In genomic region chr3:28039234-28039633, GRCh38 we compare ENCODE assay signal across 22 cellular contexts.
DNase-seq lines count a peak whose midpoint lies in the region; ATAC-seq and TF ChIP-seq lines count a peak whose summit lies in the region.
"Had no signal": no experiment of that assay in that cellular context is flagged by ENCODE, and none has a peak within 500 bp of the region (broad histone marks: within the 10 kb centered on the region; RNA-seq: fewer than 3 reads in every experiment).

No MANE protein-coding gene starts in this region.

- no peak overlapping the region for H3K4me3 Mint-ChIP-seq in activated CD4-positive, alpha-beta T cell treated with anti-CD3 and anti-CD28 coated beads, Interleukin-2, amount 10 ng/mL, durations not matched to agents 24 days and 14 days
- H3K4me3 Mint-ChIP-seq: T-helper 2 cell treated with Interferon-gamma antibody and Interleukin-4, amounts not matched to agents 5 μg/mL and 100 μg/mL, for 36 hours had no signal

- no peak for DNase-seq in activated CD4-positive, alpha-beta T cell treated with anti-CD3 and anti-CD28 coated beads, Interleukin-2, amount 10 ng/mL, durations not matched to agents 24 days and 14 days
- no peak for DNase-seq in foreskin keratinocyte
- DNase-seq: C1 segment of cervical spinal cord, DND-41, GDM1, GOT3, IMR-90, Karpas-422, MM.1S, NCI-H1105, NCI-H1694, NCI-H2107, NCI-H2227 treated with DMSO at 0.1 percent for 48 hours, NCI-H524, PC-9, SW 1271 had no signal

- H3K4me1 ChIP-seq in foreskin keratinocyte: no peaks in the 10 kb centered on the region

- H3K27me3 Mint-ChIP-seq in activated CD4-positive, alpha-beta T cell treated with anti-CD3 and anti-CD28 coated beads, Interleukin-2, amount 10 ng/mL, durations not matched to agents 24 days and 14 days: no peaks in the 10 kb centered on the region

- no peaks in the 10 kb centered on the region for H3K36me3 Mint-ChIP-seq in activated CD4-positive, alpha-beta T cell treated with anti-CD3 and anti-CD28 coated beads, Interleukin-2, amount 10 ng/mL, durations not matched to agents 24 days and 14 days (ENCODE audit: low read depth)

- ATAC-seq in GM18520 (IDR thresholded peaks at IDR 0.05; ENCODE audit: unreplicated experiment): peak; percentile 54
- peak; percentile 34 for ATAC-seq in GM19043 (IDR thresholded peaks at IDR 0.05; ENCODE audit: low read depth, unreplicated experiment)
- ATAC-seq in HG03097 (IDR thresholded peaks at IDR 0.05; ENCODE audit: low FRiP score, unreplicated experiment): peak; percentile 51
- peak; percentile 69 for ATAC-seq in HG03571 (IDR thresholded peaks at IDR 0.05; ENCODE audit: unreplicated experiment)
- ATAC-seq in GM19035 (IDR thresholded peaks at IDR 0.05; ENCODE audit: unreplicated experiment): no peak
- ATAC-seq in foreskin keratinocyte: no peak

- intact Hi-C loops in activated CD4-positive, alpha-beta T cell treated with anti-CD3 and anti-CD28 coated beads, Interleukin-2, amount 10 ng/mL, durations not matched to agents 24 days and 14 days (cut with micrococcal nuclease): no loop called here

- no peak for TF ChIP-seq CTCF in foreskin keratinocyte (conservative IDR thresholded peaks at IDR 0.05)

- peaks cover 4% of the 10 kb centered on the region for H3K4me1 Mint-ChIP-seq in activated CD4-positive, alpha-beta T cell treated with anti-CD3 and anti-CD28 coated beads, Interleukin-2, amount 10 ng/mL, durations not matched to agents 24 days and 14 days

- H3K27me3 ChIP-seq in foreskin keratinocyte: peaks cover 9% of the 10 kb centered on the region

- peaks cover 3% of the 10 kb centered on the region for H3K9me3 Mint-ChIP-seq in activated CD4-positive, alpha-beta T cell treated with anti-CD3 and anti-CD28 coated beads, Interleukin-2, amount 10 ng/mL, durations not matched to agents 24 days and 14 days

- no peak overlapping the region for H3K27ac Mint-ChIP-seq in activated CD4-positive, alpha-beta T cell treated with anti-CD3 and anti-CD28 coated beads, Interleukin-2, amount 10 ng/mL, durations not matched to agents 24 days and 14 days
- H3K27ac Mint-ChIP-seq: T-helper 2 cell treated with Interferon-gamma antibody and Interleukin-4, amounts not matched to agents 5 μg/mL and 100 μg/mL, for 36 hours had no signal

- no peak overlapping the region for H3K27ac ChIP-seq in foreskin keratinocyte
- H3K27ac ChIP-seq: PC-9 had no signal

Comparison
In these comparisons a context has a peak if more than half of its experiments do, and no peak if none do; other contexts are left out.
1. ATAC-seq: peak in GM18520 (single experiment), GM19043 (single experiment), HG03097 (single experiment) and HG03571 (single experiment); none in GM19035 (single experiment) and foreskin keratinocyte (single experiment).